ENCODE assay signal across 9 cellular contexts in genomic region chr1:8408151-8408839, GRCh38.
DNase-seq lines count a peak whose midpoint lies in the region; ATAC-seq and TF ChIP-seq lines count a peak whose summit lies in the region.
"Had no signal": no experiment of that assay in that cellular context is flagged by ENCODE, and none has a peak within 500 bp of the region (broad histone marks: within the 10 kb centered on the region; RNA-seq: fewer than 3 reads in every experiment).

No MANE protein-coding gene starts in this region.

- BruUV-seq in Caco-2 (replicated peaks; lab: Mats Ljungman, UMichigan) = no TSS peak

- DNase-seq in AG20443 (ENCODE audit: low spot score) (peak; percentile 61), NCI-H2227 treated with DMSO at 0.1 percent for 48 hours (lab: John Stamatoyannopoulos, UW) (peak; percentile 35), esophagus squamous epithelium (lab: John Stamatoyannopoulos, UW) (no peak), omental fat pad (ENCODE audit: low spot score) (peak; percentile 61), Caco-2 (no peak), cortex of kidney (lab: John Stamatoyannopoulos, UW) (no peak)

- H3K27ac Mint-ChIP-seq in Caco-2 (ENCODE audit: unreplicated experiment) = no peak overlapping the region

- H3K27me3 ChIP-seq in esophagus squamous epithelium = no peaks in the 10 kb centered on the region
- H3K27me3 ChIP-seq in Caco-2 (replicated peaks; ENCODE audit: control insufficient read depth, insufficient read depth, low read length) = no peaks in the 10 kb centered on the region

- TF ChIP-seq CTCF in esophagus squamous epithelium (IDR thresholded peaks at IDR 0.05) (no peak), omental fat pad (IDR thresholded peaks at IDR 0.05) (no peak), Caco-2 (IDR thresholded peaks at IDR 0.05; ENCODE audit: insufficient read depth in 1 of 2, low read depth in 1 of 2, low read length in 1 of 2, severe bottlenecking in 1 of 2, unreplicated experiment in 1 of 2) (no peak)

- H3K9me3 ChIP-seq in esophagus squamous epithelium = no peaks in the 10 kb centered on the region
- no peaks in the 10 kb centered on the region for H3K9me3 ChIP-seq in Caco-2

- H3K4me3 ChIP-seq in esophagus squamous epithelium = peak overlapping the region in 1 of 4 donors; percentile 10
- H3K4me3 ChIP-seq in Caco-2 (ENCODE audit: low read depth, low read length) = no peak overlapping the region
- H3K4me3 ChIP-seq: GM12878 had no signal

- H3K36me3 ChIP-seq in esophagus squamous epithelium (peaks cover 0 to 48% (median 10%) of the 10 kb centered on the region in 3 donors), Caco-2 (ENCODE audit: control insufficient read depth, insufficient read depth, low read length) (peaks cover 2% of the 10 kb centered on the region; the same call in 1 of the 2 replicates)

- CTCF ChIA-PET in Caco-2 (lab: Charles Lee) = interaction anchor here (0.5 to 2.0 kb wide), 9 partner anchors 11 to 440 kb away, joined by 4 to 20 read pairs (median 7); no protein-coding TSS in a partner anchor

- POLR2A ChIA-PET in Caco-2 (lab: Charles Lee) = no interaction called here

- H3K27ac ChIP-seq in esophagus squamous epithelium = peak overlapping the region; percentile 62 to 84 (median 80)

- no peak overlapping the region for H3K4me3 Mint-ChIP-seq in Caco-2 (ENCODE audit: unreplicated experiment)

- intact Hi-C loops in esophagus squamous epithelium (cut with DNase I) = no loop called here
- intact Hi-C loops in Caco-2 (cut with micrococcal nuclease; ENCODE audit: unreplicated experiment) = loop anchor here (5.0 kb wide), 1 partner anchor 34 kb away; no protein-coding TSS in a partner anchor

- 14 to 17% methylated on average over 9 of the region's 9 CpGs for WGBS in esophagus squamous epithelium, 2 donors

- peak; percentile 80 for ATAC-seq in omental fat pad (ENCODE audit: low FRiP score)
- no peak for ATAC-seq in HG03039 (IDR thresholded peaks at IDR 0.05; ENCODE audit: unreplicated experiment)
- no peak for ATAC-seq in GM21381 (IDR thresholded peaks at IDR 0.05; ENCODE audit: unreplicated experiment)

- peaks cover 17% of the 10 kb centered on the region for H3K4me1 Mint-ChIP-seq in Caco-2 (ENCODE audit: low read depth, unreplicated experiment)

- H3K36me3 Mint-ChIP-seq in Caco-2 (ENCODE audit: insufficient read depth, unreplicated experiment) = peaks cover 38% of the 10 kb centered on the region

- no peaks in the 10 kb centered on the region for H3K27me3 Mint-ChIP-seq in Caco-2 (ENCODE audit: insufficient read depth, unreplicated experiment)

- TF ChIP-seq POLR2A in esophagus squamous epithelium (IDR thresholded peaks at IDR 0.05) = no peak

- H3K4me1 ChIP-seq in esophagus squamous epithelium (peaks cover 39 to 84% (median 65%) of the 10 kb centered on the region in 3 donors), Caco-2 (peaks cover 6% of the 10 kb centered on the region; the same call in 1 of the 2 replicates)

- H3K9me3 Mint-ChIP-seq in Caco-2 (ENCODE audit: unreplicated experiment) = no peaks in the 10 kb centered on the region

Comparison
In these comparisons a context has a peak if more than half of its experiments do, and no peak if none do; other contexts are left out.
1. DNase-seq: peak in AG20443 (single experiment), NCI-H2227 treated with DMSO at 0.1 percent for 48 hours (single experiment) and omental fat pad (single experiment); none in esophagus squamous epithelium (single experiment), Caco-2 (0 of 2) and cortex of kidney (single experiment).